2 cellular contexts compared by ENCODE assay signal in genomic region chr12:121232977-121233627, GRCh38.
TF ChIP-seq lines count a peak whose summit lies in the region.

No MANE protein-coding gene starts in this region.

TF ChIP-seq in GM23338, 12 proteins besides CTCF, POLR2A, EP300 and RAD21:
- TF ChIP-seq ZNF114 (CRISPR knock-in tag; IDR thresholded peaks at IDR 0.05) (no peak), POLR2AphosphoS5 (IDR thresholded peaks at IDR 0.05; ENCODE audit: low read depth) (no peak), EZH2 (IDR thresholded peaks at IDR 0.05; ENCODE audit: low read depth, unreplicated experiment) (no peak), REST (IDR thresholded peaks at IDR 0.05; ENCODE audit: unreplicated experiment) (no peak), NANOG (IDR thresholded peaks at IDR 0.05; ENCODE audit: borderline replicate concordance) (no peak), ZNF462 (CRISPR knock-in tag; IDR thresholded peaks at IDR 0.05) (no peak), CREB1 (CRISPR knock-in tag; IDR thresholded peaks at IDR 0.05; ENCODE audit: low read depth) (no peak)

TF ChIP-seq in GM12878, 131 proteins besides CTCF, POLR2A, EP300 and RAD21:
- no peak for TF ChIP-seq CBFB (IDR thresholded peaks at IDR 0.05; ENCODE audit: low read depth)
- no peak for TF ChIP-seq ATF2 (IDR thresholded peaks at IDR 0.05; ENCODE audit: low read length)
- no peak for TF ChIP-seq SUZ12 (IDR thresholded peaks at IDR 0.05; ENCODE audit: unreplicated experiment)
- no peak for TF ChIP-seq CHD2 (IDR thresholded peaks at IDR 0.05; ENCODE audit: borderline replicate concordance, low read depth, low read length)
- TF ChIP-seq LARP7 (IDR thresholded peaks at IDR 0.05), result no peak
- no peak for TF ChIP-seq NR2C1 (IDR thresholded peaks at IDR 0.05)
- no peak for TF ChIP-seq ZNF24 (IDR thresholded peaks at IDR 0.05)
- TF ChIP-seq BCL3 (IDR thresholded peaks at IDR 0.05; ENCODE audit: borderline replicate concordance, insufficient read depth, low read depth, low read length, poor library complexity, severe bottlenecking), result no peak
- no peak for TF ChIP-seq GATAD2B (conservative IDR thresholded peaks at IDR 0.05; ENCODE audit: low read depth)
- no peak for TF ChIP-seq ESRRA (IDR thresholded peaks at IDR 0.05; ENCODE audit: low read length)
- no peak for TF ChIP-seq NBN (IDR thresholded peaks at IDR 0.05)
- no peak for TF ChIP-seq NR2F1 (conservative IDR thresholded peaks at IDR 0.05)
- TF ChIP-seq EZH2 (IDR thresholded peaks at IDR 0.05; ENCODE audit: borderline replicate concordance, control insufficient read depth, low read depth, low read length), result no peak
- TF ChIP-seq KLF5 (IDR thresholded peaks at IDR 0.05; ENCODE audit: partially characterized antibody), result no peak
- TF ChIP-seq HDAC2 (IDR thresholded peaks at IDR 0.05), result no peak
- TF ChIP-seq NFIC (IDR thresholded peaks at IDR 0.05; ENCODE audit: low read depth, low read length), result no peak
